15 cellular contexts compared by ENCODE assay signal in the genomic region with DNA sequence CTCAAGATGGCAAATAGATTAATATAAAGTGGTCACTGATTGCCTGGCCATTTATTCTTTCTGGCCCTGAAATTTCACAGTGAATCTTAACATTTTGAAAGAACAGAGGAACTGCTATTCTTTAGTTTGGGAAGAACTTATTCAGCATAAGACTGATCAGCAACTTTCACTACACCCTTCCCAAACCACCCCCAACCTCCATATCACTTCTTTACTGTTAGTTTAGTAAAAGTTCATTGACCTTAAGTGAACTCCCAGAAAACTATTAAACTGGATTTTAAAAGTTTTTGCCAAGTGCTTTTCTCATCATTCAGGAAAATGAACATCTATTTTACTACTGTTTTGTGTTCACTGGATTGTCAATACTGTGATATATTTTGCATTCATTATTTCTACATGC.
A peak's percentile ranks its signal among the peaks of the same experiment; 100 is the strongest.
DNase-seq lines count a peak whose midpoint lies in the region; ATAC-seq, FAIRE-seq and TF ChIP-seq lines count a peak whose summit lies in the region.
"Had no signal": no experiment of that assay in that cellular context is flagged by ENCODE, and none has a peak within 500 bp of the region (broad histone marks: within the 10 kb centered on the region; RNA-seq: fewer than 3 reads in every experiment).

No MANE protein-coding gene starts in this region.

- H3K9me3 ChIP-seq in K562 (replicated peaks; ENCODE audit: control insufficient read depth, insufficient read depth, low read depth, low read length): no peaks in the 10 kb centered on the region
- H3K9me3 ChIP-seq in right lobe of liver: no peaks in the 10 kb centered on the region
- H3K9me3 ChIP-seq: HAP-1 had no signal

- H3K9ac ChIP-seq in K562 (ENCODE audit: insufficient read depth in 1 of 2, low read depth in 2 of 2, low read length in 2 of 2): no peak overlapping the region
- H3K9ac ChIP-seq: GM23248 had no signal

- no peaks in the 10 kb centered on the region for H3K27me3 Mint-ChIP-seq in immature natural killer cell (ENCODE audit: low read depth in 3 of 3)
- no peaks in the 10 kb centered on the region for H3K27me3 Mint-ChIP-seq in GM23338 (ENCODE audit: insufficient read depth, low read depth, poor library complexity)
- H3K27me3 Mint-ChIP-seq: B cell; CD4-positive, alpha-beta T cell had no signal

- intact Hi-C loops in K562 (cut with micrococcal nuclease): no loop called here
- intact Hi-C loops in right lobe of liver (cut with DNase I): no loop called here

- no peak for TF ChIP-seq POLR2A in K562 (conservative IDR thresholded peaks at IDR 0.05)
- TF ChIP-seq POLR2A in right lobe of liver (IDR thresholded peaks at IDR 0.05): no peak

- peak; percentile 66 for DNase-seq in OCI-M1 (lab: John Stamatoyannopoulos, UW)
- no peak for DNase-seq in K562 (ENCODE audit: extremely low read depth in 1 of 4, low spot score in 3 of 4)
- no peak for DNase-seq in right lobe of liver
- DNase-seq in immature natural killer cell: no peak
- no peak for DNase-seq in GM23338 (ENCODE audit: low spot score)
- no peak for DNase-seq in NCI-H446 (lab: John Stamatoyannopoulos, UW)
- no peak for DNase-seq in activated naive CD4-positive, alpha-beta T cell treated with Interleukin-2 at 50 U/mL for 16 hours
- DNase-seq: C1 segment of cervical spinal cord; Calu3; CD4-positive, alpha-beta T cell; DMS 273 treated with DMSO at 0.1 percent for 48 hours; GM23248 had no signal

- no peaks in the 10 kb centered on the region for H3K79me2 ChIP-seq in K562 (ENCODE audit: control insufficient read depth, insufficient read depth, low read length)
- peaks cover 3% of the 10 kb centered on the region for H3K79me2 ChIP-seq in GM23338 (replicated peaks; ENCODE audit: insufficient read depth)

- TF ChIP-seq CTCF in K562 (IDR thresholded peaks at IDR 0.05 in 2 of 3, conservative IDR thresholded peaks at IDR 0.05 in 1 of 3; ENCODE audit: insufficient read depth in 2 of 3, low read depth in 1 of 3, low read length in 3 of 3): no peak
- no peak for TF ChIP-seq CTCF in right lobe of liver (IDR thresholded peaks at IDR 0.05)
- TF ChIP-seq CTCF in GM23338 (conservative IDR thresholded peaks at IDR 0.05; ENCODE audit: low read depth in 2 of 2): no peak

- H3K36me3 Mint-ChIP-seq in immature natural killer cell: peaks cover 0 to 4% (median 0%) of the 10 kb centered on the region in 3 donors
- H3K36me3 Mint-ChIP-seq in GM23338 (ENCODE audit: low read depth): no peaks in the 10 kb centered on the region; the same call in 2 of the 3 replicates

- no peak overlapping the region for H3K27ac Mint-ChIP-seq in immature natural killer cell
- no peak overlapping the region for H3K27ac Mint-ChIP-seq in GM23338
- H3K27ac Mint-ChIP-seq: B cell; CD4-positive, alpha-beta T cell had no signal

- no peaks in the 10 kb centered on the region for H3K9me1 ChIP-seq in K562 (ENCODE audit: control insufficient read depth, insufficient read depth, low read length)

- H3K4me1 Mint-ChIP-seq in immature natural killer cell: peaks cover 0 to 2% of the 10 kb centered on the region in 2 donors
- peaks cover 6% of the 10 kb centered on the region; the same call in 1 of the 3 replicates for H3K4me1 Mint-ChIP-seq in GM23338
- H3K4me1 Mint-ChIP-seq: B cell had no signal

- no peak for TF ChIP-seq RAD21 in K562 (CRISPR knock-in tag; conservative IDR thresholded peaks at IDR 0.05 in 1 of 2, IDR thresholded peaks at IDR 0.05 in 1 of 2)

- H3K9me2 ChIP-seq in GM23338 (ENCODE audit: insufficient read depth): no peaks in the 10 kb centered on the region

- H3K9me3 Mint-ChIP-seq in immature natural killer cell (no peaks in the 10 kb centered on the region), GM23338 (no peaks in the 10 kb centered on the region)
- H3K9me3 Mint-ChIP-seq: CD4-positive, alpha-beta T cell had no signal

- H3K27me3 ChIP-seq in K562 (ENCODE audit: control insufficient read depth in 2 of 2, insufficient read depth in 2 of 2, low read length in 2 of 2) (no peaks in the 10 kb centered on the region), right lobe of liver (no peaks in the 10 kb centered on the region), GM23338 (ENCODE audit: insufficient read depth) (no peaks in the 10 kb centered on the region)

- no peak overlapping the region for H3K27ac ChIP-seq in K562 (ENCODE audit: extremely low read depth, low read depth, low read length)
- H3K27ac ChIP-seq in right lobe of liver: no peak overlapping the region
- no peak overlapping the region for H3K27ac ChIP-seq in GM23338 (ENCODE audit: low read depth)
- H3K27ac ChIP-seq: GM23248 had no signal

- in situ Hi-C loops in K562 (cut with MboI): no loop called here

- POLR2A ChIA-PET in K562 (lab: Yijun Ruan, JAX): interaction anchor here (0.6 to 1.0 kb wide), 2 partner anchors 8 kb away, joined by 3 read pairs; no protein-coding TSS in a partner anchor

- H3K4me3 Mint-ChIP-seq in immature natural killer cell (no peak overlapping the region), GM23338 (no peak overlapping the region)
- H3K4me3 Mint-ChIP-seq: B cell; CD4-positive, alpha-beta T cell had no signal

- H3K4me3 ChIP-seq in K562 (no peak overlapping the region), right lobe of liver (no peak overlapping the region), GM23338 (no peak overlapping the region)
- H3K4me3 ChIP-seq: GM23248, HAP-1 had no signal

- H3K4me1 ChIP-seq in K562 (replicated peaks in 1 of 2; ENCODE audit: control insufficient read depth in 2 of 2, insufficient read depth in 2 of 2, low read length in 2 of 2) (no peaks in the 10 kb centered on the region), right lobe of liver (peaks cover 0 to 12% (median 0%) of the 10 kb centered on the region in 4 donors), GM23338 (ENCODE audit: insufficient read depth) (no peaks in the 10 kb centered on the region)

- CTCF ChIA-PET in K562 (lab: Yijun Ruan, JAX; ENCODE audit: low intra/inter-chr PET ratio): no interaction called here

- no peaks in the 10 kb centered on the region for H3K36me3 ChIP-seq in K562 (ENCODE audit: control insufficient read depth, insufficient read depth, low read length)
- no peaks in the 10 kb centered on the region for H3K36me3 ChIP-seq in right lobe of liver
- H3K36me3 ChIP-seq in GM23338 (ENCODE audit: insufficient read depth): no peaks in the 10 kb centered on the region
- H3K36me3 ChIP-seq: HAP-1 had no signal

- TF ChIP-seq EP300 in K562 (IDR thresholded peaks at IDR 0.05; ENCODE audit: low read length): no peak

- H3K4me2 ChIP-seq in K562 (ENCODE audit: insufficient read depth, low read length): no peak overlapping the region
- H3K4me2 ChIP-seq in GM23338: no peak overlapping the region

- no peak for FAIRE-seq in K562 (lab: Jason Lieb, UNC)
- FAIRE-seq: A204.1 had no signal

- peak; percentile 43; the same call in 1 of the 3 replicates for ATAC-seq in K562
- peak; percentile 28 to 77 (median 58) for ATAC-seq in right lobe of liver
- ATAC-seq in GM23338: no peak

- H3F3A ChIP-seq in GM23338 (replicated peaks; ENCODE audit: low read depth): no peaks in the 10 kb centered on the region

- no peak overlapping the region for H2AFZ ChIP-seq in K562 (ENCODE audit: low read depth, low read length)
- no peak overlapping the region for H2AFZ ChIP-seq in GM23338
- H2AFZ ChIP-seq: GM23248 had no signal

- BruUV-seq in K562 (replicated peaks; lab: Mats Ljungman, UMichigan): no TSS peak

- H4K20me1 ChIP-seq in K562 (replicated peaks; ENCODE audit: control insufficient read depth, insufficient read depth, low read length) (no peaks in the 10 kb centered on the region), GM23338 (replicated peaks; ENCODE audit: insufficient read depth) (no peaks in the 10 kb centered on the region; the same call in 1 of the 2 replicates)

TF ChIP-seq in K562, 482 proteins besides CTCF, POLR2A, EP300 and RAD21 (continues in another document):
- no peak for TF ChIP-seq JUNB (CRISPR knock-in tag; conservative IDR thresholded peaks at IDR 0.05)
- no peak for TF ChIP-seq SAP30 (IDR thresholded peaks at IDR 0.05; ENCODE audit: borderline replicate concordance, insufficient read depth, low read depth, low read length, poor library complexity, severe bottlenecking)
- TF ChIP-seq, protein P1, sequence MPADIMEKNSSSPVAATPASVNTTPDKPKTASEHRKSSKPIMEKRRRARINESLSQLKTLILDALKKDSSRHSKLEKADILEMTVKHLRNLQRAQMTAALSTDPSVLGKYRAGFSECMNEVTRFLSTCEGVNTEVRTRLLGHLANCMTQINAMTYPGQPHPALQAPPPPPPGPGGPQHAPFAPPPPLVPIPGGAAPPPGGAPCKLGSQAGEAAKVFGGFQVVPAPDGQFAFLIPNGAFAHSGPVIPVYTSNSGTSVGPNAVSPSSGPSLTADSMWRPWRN (IDR thresholded peaks at IDR 0.05; ENCODE audit: low read depth): no peak
- TF ChIP-seq RBM22 (IDR thresholded peaks at IDR 0.05; ENCODE audit: low read depth, low read length, poor library complexity, severe bottlenecking): no peak
- TF ChIP-seq L3MBTL2 (IDR thresholded peaks at IDR 0.05): no peak
- TF ChIP-seq ZBTB8A (IDR thresholded peaks at IDR 0.05; ENCODE audit: partially characterized antibody): no peak

TF ChIP-seq in GM23338, 12 proteins besides CTCF, POLR2A, EP300 and RAD21:
- TF ChIP-seq STAT1 (IDR thresholded peaks at IDR 0.05; ENCODE audit: unreplicated experiment) (no peak), ZNF331 (CRISPR knock-in tag; IDR thresholded peaks at IDR 0.05; ENCODE audit: low read depth) (no peak), ZNF114 (CRISPR knock-in tag; IDR thresholded peaks at IDR 0.05) (no peak)
- TF ChIP-seq, protein P2, sequence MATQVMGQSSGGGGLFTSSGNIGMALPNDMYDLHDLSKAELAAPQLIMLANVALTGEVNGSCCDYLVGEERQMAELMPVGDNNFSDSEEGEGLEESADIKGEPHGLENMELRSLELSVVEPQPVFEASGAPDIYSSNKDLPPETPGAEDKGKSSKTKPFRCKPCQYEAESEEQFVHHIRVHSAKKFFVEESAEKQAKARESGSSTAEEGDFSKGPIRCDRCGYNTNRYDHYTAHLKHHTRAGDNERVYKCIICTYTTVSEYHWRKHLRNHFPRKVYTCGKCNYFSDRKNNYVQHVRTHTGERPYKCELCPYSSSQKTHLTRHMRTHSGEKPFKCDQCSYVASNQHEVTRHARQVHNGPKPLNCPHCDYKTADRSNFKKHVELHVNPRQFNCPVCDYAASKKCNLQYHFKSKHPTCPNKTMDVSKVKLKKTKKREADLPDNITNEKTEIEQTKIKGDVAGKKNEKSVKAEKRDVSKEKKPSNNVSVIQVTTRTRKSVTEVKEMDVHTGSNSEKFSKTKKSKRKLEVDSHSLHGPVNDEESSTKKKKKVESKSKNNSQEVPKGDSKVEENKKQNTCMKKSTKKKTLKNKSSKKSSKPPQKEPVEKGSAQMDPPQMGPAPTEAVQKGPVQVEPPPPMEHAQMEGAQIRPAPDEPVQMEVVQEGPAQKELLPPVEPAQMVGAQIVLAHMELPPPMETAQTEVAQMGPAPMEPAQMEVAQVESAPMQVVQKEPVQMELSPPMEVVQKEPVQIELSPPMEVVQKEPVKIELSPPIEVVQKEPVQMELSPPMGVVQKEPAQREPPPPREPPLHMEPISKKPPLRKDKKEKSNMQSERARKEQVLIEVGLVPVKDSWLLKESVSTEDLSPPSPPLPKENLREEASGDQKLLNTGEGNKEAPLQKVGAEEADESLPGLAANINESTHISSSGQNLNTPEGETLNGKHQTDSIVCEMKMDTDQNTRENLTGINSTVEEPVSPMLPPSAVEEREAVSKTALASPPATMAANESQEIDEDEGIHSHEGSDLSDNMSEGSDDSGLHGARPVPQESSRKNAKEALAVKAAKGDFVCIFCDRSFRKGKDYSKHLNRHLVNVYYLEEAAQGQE (IDR thresholded peaks at IDR 0.05; ENCODE audit: unreplicated experiment): no peak
